In the genomic region with DNA sequence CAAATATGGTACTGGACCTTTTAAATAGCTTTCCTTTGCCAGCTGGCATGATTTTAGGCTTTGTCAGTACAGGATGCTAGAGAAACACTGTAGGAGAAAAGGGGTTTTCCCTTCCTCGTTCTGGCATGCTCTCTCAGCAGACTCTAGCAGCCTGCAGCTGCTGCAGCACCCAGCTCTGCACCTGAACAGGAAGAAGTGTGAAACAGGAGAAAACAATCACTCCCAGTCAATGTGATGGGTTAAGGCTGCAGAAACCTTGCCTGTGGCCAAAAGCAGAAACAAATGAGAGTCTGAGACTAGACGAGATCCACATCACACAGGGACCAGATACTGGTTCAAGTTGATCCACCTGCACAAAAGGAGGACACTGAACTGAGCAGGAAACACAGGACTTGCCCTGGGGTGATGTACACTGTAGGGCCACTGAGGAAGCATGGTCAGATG, we compare ENCODE assay signal across 9 cellular contexts. TPM values are rescaled to one million over a fixed set of nuclear protein-coding genes. Genes with fewer than 3 reads are reported as not detected.
DNase-seq lines count a peak whose midpoint lies in the region; ATAC-seq and TF ChIP-seq lines count a peak whose summit lies in the region.
"Had no signal": no experiment of that assay in that cellular context is flagged by ENCODE, and none has a peak within 500 bp of the region (broad histone marks: within the 10 kb centered on the region; RNA-seq: fewer than 3 reads in every experiment).

No MANE protein-coding gene starts in this region.

- H3K27ac ChIP-seq in left lung: no peak overlapping the region
- H3K27ac ChIP-seq: psoas muscle had no signal

- H3K4me3 Mint-ChIP-seq in activated T-cell treated with anti-CD3 and anti-CD28 coated beads, Interleukin-2, amount 50 U/mL, for 4 hours: peak overlapping the region; percentile 8

- no peaks in the 10 kb centered on the region for H3K27me3 ChIP-seq in left lung

- intact Hi-C loops in left lung (cut with DNase I) (loop anchor here in 1 of 2 donors (10.0 kb wide), 1 partner anchor 182 kb away; a partner anchor contains a TSS), posterior vena cava (cut with DNase I) (no loop called here)

- no peaks in the 10 kb centered on the region for H3K36me3 ChIP-seq in left lung

- no peaks in the 10 kb centered on the region for H3K36me3 Mint-ChIP-seq in activated T-cell treated with anti-CD3 and anti-CD28 coated beads, Interleukin-2, amount 50 U/mL, for 4 hours (ENCODE audit: insufficient read depth)

- ATAC-seq in GM18502 (IDR thresholded peaks at IDR 0.05; ENCODE audit: poor library complexity, unreplicated experiment) (peak; percentile 80), GM21825 (IDR thresholded peaks at IDR 0.05; ENCODE audit: unreplicated experiment) (peak; percentile 90), left lung (peak; percentile 89)
- ATAC-seq in activated T-cell treated with anti-CD3 and anti-CD28 coated beads, Interleukin-2, amount 50 U/mL, for 4 hours: peak; percentile 91 to 97

- H3K4me3 ChIP-seq in left lung: no peak overlapping the region
- H3K4me3 ChIP-seq: psoas muscle had no signal

- DNase-seq in NCI-H1105 treated with DMSO at 0.1 percent for 48 hours (lab: John Stamatoyannopoulos, UW) (peak; percentile 23), left lung (no peak), middle frontal gyrus (ENCODE audit: extremely low spot score, low spot score) (no peak), posterior vena cava (ENCODE audit: low spot score) (no peak), SKM-1 treated with dmso at 0.1 percent for 144 hours (lab: John Stamatoyannopoulos, UW; ENCODE audit: unreplicated experiment) (no peak)
- peak; percentile 15 for DNase-seq in activated T-cell treated with anti-CD3 and anti-CD28 coated beads, Interleukin-2, amount 50 U/mL, for 4 hours
- DNase-seq: psoas muscle had no signal

- peaks cover 37% of the 10 kb centered on the region for H3K4me1 Mint-ChIP-seq in activated T-cell treated with anti-CD3 and anti-CD28 coated beads, Interleukin-2, amount 50 U/mL, for 4 hours (ENCODE audit: low read depth)

- no peaks in the 10 kb centered on the region for H3K9me3 Mint-ChIP-seq in activated T-cell treated with anti-CD3 and anti-CD28 coated beads, Interleukin-2, amount 50 U/mL, for 4 hours

- H3K27me3 Mint-ChIP-seq in activated T-cell treated with anti-CD3 and anti-CD28 coated beads, Interleukin-2, amount 50 U/mL, for 4 hours (ENCODE audit: low read depth): no peaks in the 10 kb centered on the region

- no peaks in the 10 kb centered on the region for H3K9me3 ChIP-seq in left lung
- H3K9me3 ChIP-seq: psoas muscle had no signal

- H3K4me1 ChIP-seq in left lung: peaks cover 0 to 6% of the 10 kb centered on the region in 2 donors
- H3K4me1 ChIP-seq: psoas muscle had no signal

- no peak for TF ChIP-seq CTCF in left lung (IDR thresholded peaks at IDR 0.05)

RNA-seq across cellular contexts. Expression of a gene that starts 21.2 kb away (rescaled TPM):
- total RNA-seq in activated T-cell treated with anti-CD3 and anti-CD28 coated beads, Interleukin-2, amount 50 U/mL, for 4 hours: 1 to 10 TPM in 2 of 3 donors, under 1 TPM in 1; 0.76 to 1.9 (median 1.2) TPM
- total RNA-seq in left lung: 1 to 10 TPM; 1.0 to 1.2 TPM
- 1 to 10 TPM; 1.5 to 1.6 TPM for total RNA-seq in posterior vena cava

RNA-seq across cellular contexts. Expression of a gene that starts 42.7 kb away (rescaled TPM):
- total RNA-seq in activated T-cell treated with anti-CD3 and anti-CD28 coated beads, Interleukin-2, amount 50 U/mL, for 4 hours: 10 to 100 TPM; 89.6 to 95.0 (median 93.7) TPM
- 10 to 100 TPM; 18.9 to 35.2 TPM for total RNA-seq in left lung
- total RNA-seq in posterior vena cava: 10 to 100 TPM; 20.9 to 21.2 TPM

RNA-seq across cellular contexts. Expression of a gene that starts 42.9 kb away (rescaled TPM):
- 100 to 1,000 TPM; 301 to 332 (median 319) TPM for total RNA-seq in activated T-cell treated with anti-CD3 and anti-CD28 coated beads, Interleukin-2, amount 50 U/mL, for 4 hours
- total RNA-seq in left lung: 100 to 1,000 TPM; 180 to 206 TPM
- 100 to 1,000 TPM; 148 to 164 TPM for total RNA-seq in posterior vena cava

Comparison
In these comparisons a context has a peak if more than half of its experiments do, and no peak if none do; other contexts are left out.
1. DNase-seq: peak in NCI-H1105 treated with DMSO at 0.1 percent for 48 hours (single experiment) and activated T-cell treated with anti-CD3 and anti-CD28 coated beads, Interleukin-2, amount 50 U/mL, for 4 hours (single experiment); none in left lung (0 of 2), middle frontal gyrus (single experiment), posterior vena cava (single experiment) and SKM-1 treated with dmso at 0.1 percent for 144 hours (single experiment).
2. Peak in every context shown above with its lines, with median percentiles within 50 percentile points of each other: ATAC-seq.